Comparison of ENCODE assay signal across 15 cellular contexts in genomic region chr9:86494644-86495081, GRCh38.
DNase-seq lines count a peak whose midpoint lies in the region; ATAC-seq, FAIRE-seq and TF ChIP-seq lines count a peak whose summit lies in the region.
"Had no signal": no experiment of that assay in that cellular context is flagged by ENCODE, and none has a peak within 500 bp of the region (broad histone marks: within the 10 kb centered on the region; RNA-seq: fewer than 3 reads in every experiment).

No MANE protein-coding gene starts in this region.

- ATAC-seq in pancreas (peak; percentile 76 to 80 (median 78)), HG03432 (IDR thresholded peaks at IDR 0.05; ENCODE audit: unreplicated experiment) (no peak), psoas muscle (no peak)
- ATAC-seq: CD8-positive, alpha-beta T cell had no signal

- H3K4me1 ChIP-seq in PC-9 (replicated peaks; ENCODE audit: insufficient read depth) (peaks cover 17% of the 10 kb centered on the region), pancreas (peaks cover 0 to 6% (median 0%) of the 10 kb centered on the region in 3 donors), psoas muscle (no peaks in the 10 kb centered on the region), sigmoid colon (peaks cover 0 to 10% (median 7%) of the 10 kb centered on the region in 4 donors)

- 26 to 28% methylated on average over 5 of the region's 5 CpGs for WGBS in pancreas, 2 donors
- 54 to 73% (median 60%) methylated on average over 5 of the region's 5 CpGs for WGBS in psoas muscle, 3 donors
- 9 to 37% methylated on average over 5 of the region's 5 CpGs for WGBS in sigmoid colon, 2 donors

- no peak for TF ChIP-seq CTCF in PC-9 (conservative IDR thresholded peaks at IDR 0.05)
- no peak for TF ChIP-seq CTCF in fibroblast of the aortic adventitia (IDR thresholded peaks at IDR 0.05; ENCODE audit: insufficient read depth, low read length)
- TF ChIP-seq CTCF in pancreas (IDR thresholded peaks at IDR 0.05), result no peak
- TF ChIP-seq CTCF in psoas muscle (IDR thresholded peaks at IDR 0.05), result no peak
- no peak for TF ChIP-seq CTCF in progenitor cell of endocrine pancreas (IDR thresholded peaks at IDR 0.05; ENCODE audit: unreplicated experiment)
- TF ChIP-seq CTCF in sigmoid colon (IDR thresholded peaks at IDR 0.05), result no peak

- no peaks in the 10 kb centered on the region for H4K20me1 ChIP-seq in PC-9 (ENCODE audit: insufficient read depth)

- no peak for TF ChIP-seq EP300 in sigmoid colon (IDR thresholded peaks at IDR 0.05)

- H3K27ac ChIP-seq in PC-9 (peak overlapping the region; percentile 44), pancreas (peak overlapping the region in 2 of 4 donors; percentile 5 to 33), psoas muscle (no peak overlapping the region), sigmoid colon (no peak overlapping the region)
- H3K27ac ChIP-seq: esophagus muscularis mucosa had no signal

- no peak overlapping the region for H3K4me3 ChIP-seq in PC-9
- no peak overlapping the region for H3K4me3 ChIP-seq in fibroblast of the aortic adventitia (ENCODE audit: low read depth, low read length)
- no peak overlapping the region for H3K4me3 ChIP-seq in pancreas
- H3K4me3 ChIP-seq in psoas muscle, result no peak overlapping the region
- no peak overlapping the region for H3K4me3 ChIP-seq in sigmoid colon
- H3K4me3 ChIP-seq: esophagus muscularis mucosa had no signal

- peaks cover 4% of the 10 kb centered on the region for H3K4me1 Mint-ChIP-seq in progenitor cell of endocrine pancreas (ENCODE audit: low read depth)
- H3K4me1 Mint-ChIP-seq: activated naive CD4-positive, alpha-beta T cell treated with anti-CD3 and anti-CD28 coated beads, Interleukin-2, amount 50 U/mL, for 24 hours had no signal

- H3F3A ChIP-seq in PC-9 (ENCODE audit: insufficient read depth, low read depth), result peaks cover 17% of the 10 kb centered on the region

- H3K36me3 Mint-ChIP-seq in progenitor cell of endocrine pancreas (ENCODE audit: insufficient read depth), result no peaks in the 10 kb centered on the region
- H3K36me3 Mint-ChIP-seq: activated naive CD4-positive, alpha-beta T cell treated with anti-CD3 and anti-CD28 coated beads, Interleukin-2, amount 50 U/mL, for 24 hours; CD8-positive, alpha-beta T cell had no signal

- no peak overlapping the region for H3K27ac Mint-ChIP-seq in progenitor cell of endocrine pancreas
- H3K27ac Mint-ChIP-seq: activated naive CD4-positive, alpha-beta T cell treated with anti-CD3 and anti-CD28 coated beads, Interleukin-2, amount 50 U/mL, for 24 hours; CD8-positive, alpha-beta T cell had no signal

- H3K4me2 ChIP-seq in PC-9, result peak overlapping the region; percentile 44

- POLR2A ChIA-PET in PC-9 (lab: Charles Lee; ENCODE audit: unreplicated experiment), result no interaction called here

- no peaks in the 10 kb centered on the region for H3K27me3 Mint-ChIP-seq in progenitor cell of endocrine pancreas

- H3K36me3 ChIP-seq in PC-9 (ENCODE audit: low read depth), result no peaks in the 10 kb centered on the region
- H3K36me3 ChIP-seq in pancreas, result no peaks in the 10 kb centered on the region
- no peaks in the 10 kb centered on the region for H3K36me3 ChIP-seq in psoas muscle (ENCODE audit: insufficient read depth in 1 of 2, low read depth in 1 of 2)
- no peaks in the 10 kb centered on the region for H3K36me3 ChIP-seq in sigmoid colon
- H3K36me3 ChIP-seq: esophagus muscularis mucosa had no signal

- no peak overlapping the region for H3K4me3 Mint-ChIP-seq in progenitor cell of endocrine pancreas (ENCODE audit: low read depth)
- H3K4me3 Mint-ChIP-seq: activated naive CD4-positive, alpha-beta T cell treated with anti-CD3 and anti-CD28 coated beads, Interleukin-2, amount 50 U/mL, for 24 hours; CD8-positive, alpha-beta T cell had no signal

- peak; percentile 8 for DNase-seq in ELR (ENCODE audit: low read depth)
- peak in 1 of 2 experiments; percentile 92 for DNase-seq in PC-9
- peak; percentile 97 for DNase-seq in fibroblast of the aortic adventitia (ENCODE audit: low read depth)
- no peak for DNase-seq in pancreas
- DNase-seq in psoas muscle, result no peak
- DNase-seq in progenitor cell of endocrine pancreas (ENCODE audit: low spot score, unreplicated experiment), result no peak
- DNase-seq in sigmoid colon, result no peak
- DNase-seq: activated CD4-positive, CD25-positive, alpha-beta regulatory T cell; activated CD8-positive, alpha-beta memory T cell treated with anti-CD3 and anti-CD28 coated beads, Interleukin-2, amount 50 U/mL, for 4 hours; CD8-positive, alpha-beta T cell; stimulated activated naive CD4-positive, alpha-beta T cell treated with Interleukin-2 at 50 U/mL for 16 hours had no signal

- no peaks in the 10 kb centered on the region for H3K79me2 ChIP-seq in PC-9 (ENCODE audit: low read depth)

- H3K9me3 ChIP-seq in PC-9 (ENCODE audit: insufficient read depth, low read depth), result no peaks in the 10 kb centered on the region
- no peaks in the 10 kb centered on the region for H3K9me3 ChIP-seq in pancreas
- H3K9me3 ChIP-seq in psoas muscle, result no peaks in the 10 kb centered on the region
- no peaks in the 10 kb centered on the region for H3K9me3 ChIP-seq in sigmoid colon
- H3K9me3 ChIP-seq: esophagus muscularis mucosa had no signal

- TF ChIP-seq POLR2A in sigmoid colon (IDR thresholded peaks at IDR 0.05), result no peak

- FAIRE-seq in pancreas (lab: Jason Lieb, UNC), result no peak
- FAIRE-seq: GM18507 had no signal

- H3K27me3 ChIP-seq in PC-9 (ENCODE audit: insufficient read depth, low read depth), result no peaks in the 10 kb centered on the region
- no peaks in the 10 kb centered on the region for H3K27me3 ChIP-seq in pancreas
- no peaks in the 10 kb centered on the region for H3K27me3 ChIP-seq in psoas muscle (ENCODE audit: insufficient read depth in 3 of 3, low read length in 2 of 3)
- no peaks in the 10 kb centered on the region for H3K27me3 ChIP-seq in sigmoid colon
- H3K27me3 ChIP-seq: esophagus muscularis mucosa had no signal

- H3K9me2 ChIP-seq in PC-9 (ENCODE audit: insufficient read depth), result no peaks in the 10 kb centered on the region

- CTCF ChIA-PET in PC-9 (lab: Charles Lee), result no interaction called here

- H3K9me3 Mint-ChIP-seq in progenitor cell of endocrine pancreas (ENCODE audit: low read depth), result peaks cover 3% of the 10 kb centered on the region
- H3K9me3 Mint-ChIP-seq: activated naive CD4-positive, alpha-beta T cell treated with anti-CD3 and anti-CD28 coated beads, Interleukin-2, amount 50 U/mL, for 24 hours; CD8-positive, alpha-beta T cell had no signal

- intact Hi-C loops in PC-9 (cut with micrococcal nuclease; ENCODE audit: unreplicated experiment) (no loop called here), pancreas (cut with DNase I) (no loop called here), psoas muscle (cut with DNase I) (no loop called here), sigmoid colon (cut with DNase I) (loop anchor here (5.0 kb wide), 1 partner anchor 143 kb away; no protein-coding TSS in a partner anchor)

- no peak overlapping the region for H2AFZ ChIP-seq in PC-9

- no TSS peak for BruUV-seq in PC-9 (replicated peaks; lab: Mats Ljungman, UMichigan)

Comparison
In these comparisons a context has a peak if more than half of its experiments do, and no peak if none do; other contexts are left out.
1. DNase-seq: peak in ELR (single experiment) and fibroblast of the aortic adventitia (single experiment); none in pancreas (0 of 6), psoas muscle (0 of 2), progenitor cell of endocrine pancreas (single experiment) and sigmoid colon (single experiment).
2. ATAC-seq: peak in pancreas (4 of 4); none in HG03432 (single experiment) and psoas muscle (0 of 4).